21 cellular contexts compared by ENCODE assay signal in genomic region chr10:72756674-72757385, GRCh38.
DNase-seq lines count a peak whose midpoint lies in the region; ATAC-seq and TF ChIP-seq lines count a peak whose summit lies in the region.
"Had no signal": no experiment of that assay in that cellular context is flagged by ENCODE, and none has a peak within 500 bp of the region (broad histone marks: within the 10 kb centered on the region; RNA-seq: fewer than 3 reads in every experiment).

No MANE protein-coding gene starts in this region.

- H3K4me1 ChIP-seq in SK-N-SH (ENCODE audit: control insufficient read depth in 1 of 2, insufficient read depth in 2 of 2, low read depth in 1 of 2, low read length in 1 of 2) (no peaks in the 10 kb centered on the region; a peak in 1 of 4 replicates), iPS-18a (ENCODE audit: control insufficient read depth, low read depth, low read length) (peaks cover 67% of the 10 kb centered on the region), stomach (peaks cover 0 to 57% (median 4%) of the 10 kb centered on the region in 4 donors)
- H3K4me1 ChIP-seq: gastroesophageal sphincter, left ventricle myocardium inferior had no signal

- no peak overlapping the region for H3K27ac ChIP-seq in SK-N-SH (ENCODE audit: low read depth in 2 of 2, low read length in 1 of 2)
- H3K27ac ChIP-seq in brain microvascular endothelial cell, result no peak overlapping the region
- H3K27ac ChIP-seq in iPS-18a (ENCODE audit: low read length), result peak overlapping the region; percentile 64
- H3K27ac ChIP-seq in stomach, result no peak overlapping the region
- H3K27ac ChIP-seq: gastroesophageal sphincter, left ventricle myocardium inferior, spleen had no signal

- no peak overlapping the region for H3K9ac ChIP-seq in SK-N-SH
- peak overlapping the region; percentile 21 for H3K9ac ChIP-seq in iPS-18a (ENCODE audit: low read length)

- intact Hi-C loops in stomach (cut with DNase I; ENCODE audit: low total_unique reads), result no loop called here

- POLR2A ChIA-PET in SK-N-SH (lab: Yijun Ruan, JAX), result interaction anchor here (0.6 kb wide), 1 partner anchor 736 kb away, joined by 3 read pairs; no protein-coding TSS in a partner anchor

- ATAC-seq in SK-N-SH treated with all-trans-retinoic acid at 6 μM for 48 hours, result no peak
- ATAC-seq: activated T-helper 17 cell treated with anti-CD3 and anti-CD28 coated beads, Interleukin-2, amount 50 U/mL, for 72 hours; gastroesophageal sphincter; Right ventricle myocardium inferior had no signal

- WGBS in SK-N-SH (ENCODE audit: low lambda C conversion rate), result 93% methylated on average over 7 of the region's 7 CpGs
- WGBS in stomach, 5 donors, result 62 to 75% (median 66%) methylated on average over 7 of the region's 7 CpGs

- TF ChIP-seq CTCF in SK-N-SH (IDR thresholded peaks at IDR 0.05) (no peak), brain microvascular endothelial cell (IDR thresholded peaks at IDR 0.05; ENCODE audit: low read depth, low read length, missing control alignments) (no peak), stomach (IDR thresholded peaks at IDR 0.05) (no peak)

- H4K20me1 ChIP-seq in SK-N-SH (ENCODE audit: insufficient read depth), result no peaks in the 10 kb centered on the region

- H3K4me2 ChIP-seq in SK-N-SH, result no peak overlapping the region

- no peak for TF ChIP-seq RAD21 in SK-N-SH (IDR thresholded peaks at IDR 0.05; ENCODE audit: low read length)

- H3K4me3 ChIP-seq in SK-N-SH (ENCODE audit: low read depth in 2 of 2, low read length in 1 of 2), result no peak overlapping the region
- H3K4me3 ChIP-seq in brain microvascular endothelial cell (ENCODE audit: low read depth, low read length), result no peak overlapping the region
- H3K4me3 ChIP-seq in iPS-18a (ENCODE audit: low read length), result peak overlapping the region; percentile 32
- H3K4me3 ChIP-seq in stomach, result no peak overlapping the region
- H3K4me3 ChIP-seq: gastroesophageal sphincter, left ventricle myocardium inferior, spleen had no signal

- DNase-seq in SK-N-SH (no peak), brain microvascular endothelial cell (peak; percentile 43), cerebellum (ENCODE audit: low spot score) (no peak), OCI-M2 (lab: John Stamatoyannopoulos, UW; ENCODE audit: unreplicated experiment) (no peak), KG1 (lab: John Stamatoyannopoulos, UW) (no peak), stomach (no peak)
- DNase-seq: 8988T; activated CD4-positive, alpha-beta T cell treated with anti-CD3 and anti-CD28 coated beads for 48 hours; left ventricle myocardium inferior; NCI-H1105 treated with DMSO at 0.1 percent for 48 hours; NCI-H2081 treated with DMSO at 0.1 percent for 48 hours; NCI-H524 treated with DMSO at 0.1 percent for 48 hours; nephron progenitor cell; spleen; stimulated activated CD4-positive, alpha-beta T cell treated with anti-CD3 and anti-CD28 coated beads, Interleukin-4, amount 100 ng/mL, for 24 hours; trophoblast cell had no signal

- no peaks in the 10 kb centered on the region for H3K36me3 ChIP-seq in SK-N-SH (replicated peaks in 1 of 2; ENCODE audit: control insufficient read depth in 1 of 2, insufficient read depth in 2 of 2, low read length in 1 of 2)
- H3K36me3 ChIP-seq in brain microvascular endothelial cell (replicated peaks), result no peaks in the 10 kb centered on the region
- H3K36me3 ChIP-seq in iPS-18a (ENCODE audit: control insufficient read depth, low read depth, low read length), result no peaks in the 10 kb centered on the region
- H3K36me3 ChIP-seq in stomach, result no peaks in the 10 kb centered on the region
- H3K36me3 ChIP-seq: gastroesophageal sphincter, left ventricle myocardium inferior, spleen had no signal

- peaks cover 5% of the 10 kb centered on the region for H3F3A ChIP-seq in SK-N-SH (replicated peaks; ENCODE audit: insufficient read depth)

- in situ Hi-C loops in brain microvascular endothelial cell (cut with HindIII; ENCODE audit: low pct_ligation_motif_present, low sequenced_read_pairs), result no loop called here

- CTCF ChIA-PET in SK-N-SH (lab: Yijun Ruan, JAX), result interaction anchor here (1.2 kb wide), 1 partner anchor 12 kb away, joined by 5 read pairs; no protein-coding TSS in a partner anchor

- H3K9me2 ChIP-seq in SK-N-SH, result no peaks in the 10 kb centered on the region

- TF ChIP-seq POLR2A in stomach (IDR thresholded peaks at IDR 0.05), result no peak

- H3K79me2 ChIP-seq in SK-N-SH (ENCODE audit: insufficient read depth), result peaks cover 21% of the 10 kb centered on the region

- H3K27me3 ChIP-seq in SK-N-SH (ENCODE audit: insufficient read depth) (no peaks in the 10 kb centered on the region), brain microvascular endothelial cell (replicated peaks) (no peaks in the 10 kb centered on the region), iPS-18a (ENCODE audit: control insufficient read depth, insufficient read depth, low read length) (no peaks in the 10 kb centered on the region), stomach (no peaks in the 10 kb centered on the region)
- H3K27me3 ChIP-seq: gastroesophageal sphincter, spleen had no signal

- TF ChIP-seq EP300 in SK-N-SH (IDR thresholded peaks at IDR 0.05; ENCODE audit: borderline replicate concordance in 1 of 2, low read depth in 1 of 2, low read length in 1 of 2) (no peak), stomach (IDR thresholded peaks at IDR 0.05) (no peak)

- H3K9me3 ChIP-seq in SK-N-SH, result no peaks in the 10 kb centered on the region
- H3K9me3 ChIP-seq in iPS-18a (ENCODE audit: control insufficient read depth, low read depth, low read length), result no peaks in the 10 kb centered on the region
- H3K9me3 ChIP-seq in stomach, result no peaks in the 10 kb centered on the region
- H3K9me3 ChIP-seq: gastroesophageal sphincter, left ventricle myocardium inferior, spleen had no signal

- H2AFZ ChIP-seq in SK-N-SH (ENCODE audit: low read depth), result no peak overlapping the region

TF ChIP-seq in SK-N-SH treated with all-trans-retinoic acid at 6 μM for 48 hours, 23 proteins besides CTCF, POLR2A, EP300 and RAD21:
- TF ChIP-seq ZNF70 (CRISPR knock-in tag; IDR thresholded peaks at IDR 0.05), result no peak
- TF ChIP-seq ZFP30 (CRISPR knock-in tag; IDR thresholded peaks at IDR 0.05), result no peak
- TF ChIP-seq ZC3H10 (CRISPR knock-in tag; IDR thresholded peaks at IDR 0.05), result no peak
- peak; percentile 34; the same call in 1 of the 2 replicates for TF ChIP-seq ISL1 (CRISPR knock-in tag; IDR thresholded peaks at IDR 0.05)
- TF ChIP-seq TSHZ2 (CRISPR knock-in tag; IDR thresholded peaks at IDR 0.05), result no peak
- no peak for TF ChIP-seq ZNF565 (CRISPR knock-in tag; conservative IDR thresholded peaks at IDR 0.05; ENCODE audit: low read depth)

TF ChIP-seq in SK-N-SH, 30 proteins besides CTCF, POLR2A, EP300 and RAD21:
- TF ChIP-seq FOXJ3 (CRISPR knock-in tag; IDR thresholded peaks at IDR 0.05) (no peak), PBX3 (IDR thresholded peaks at IDR 0.05) (no peak), FOSL2 (IDR thresholded peaks at IDR 0.05; ENCODE audit: borderline replicate concordance, low read depth) (no peak), NFIC (IDR thresholded peaks at IDR 0.05; ENCODE audit: borderline replicate concordance) (no peak)
